In genomic region chr20:47306755-47307370, GRCh38 we compare ENCODE assay signal across 21 cellular contexts. TPM values are rescaled to one million over a fixed set of nuclear protein-coding genes. Genes with fewer than 3 reads are reported as not detected.
DNase-seq lines count a peak whose midpoint lies in the region; ATAC-seq, FAIRE-seq and TF ChIP-seq lines count a peak whose summit lies in the region.
"Had no signal": no experiment of that assay in that cellular context is flagged by ENCODE, and none has a peak within 500 bp of the region (broad histone marks: within the 10 kb centered on the region; RNA-seq: fewer than 3 reads in every experiment).

No MANE protein-coding gene starts in this region.

- H3K36me3 Mint-ChIP-seq in T-helper 2 cell treated with Interferon-gamma antibody and Interleukin-4, amounts not matched to agents 5 μg/mL and 100 μg/mL, for 36 hours (ENCODE audit: low read depth): peaks cover 48% of the 10 kb centered on the region
- H3K36me3 Mint-ChIP-seq in endodermal cell (ENCODE audit: low read depth) (peaks cover 51% of the 10 kb centered on the region), osteocyte (ENCODE audit: unreplicated experiment) (peaks cover 47% of the 10 kb centered on the region)

- H3K9me3 ChIP-seq in PC-9 (ENCODE audit: insufficient read depth, low read depth) (no peaks in the 10 kb centered on the region), endodermal cell (ENCODE audit: control insufficient read depth, low read length) (no peaks in the 10 kb centered on the region)
- H3K9me3 ChIP-seq: tibial artery had no signal

- H3K9me3 Mint-ChIP-seq in T-helper 2 cell treated with Interferon-gamma antibody and Interleukin-4, amounts not matched to agents 5 μg/mL and 100 μg/mL, for 36 hours: no peaks in the 10 kb centered on the region
- H3K9me3 Mint-ChIP-seq in endodermal cell (no peaks in the 10 kb centered on the region), osteocyte (ENCODE audit: unreplicated experiment) (no peaks in the 10 kb centered on the region)

- peaks cover 100% of the 10 kb centered on the region for H3K79me2 ChIP-seq in PC-9 (ENCODE audit: low read depth)

- peaks cover 63% of the 10 kb centered on the region for H3F3A ChIP-seq in PC-9 (ENCODE audit: insufficient read depth, low read depth)

- H3K36me3 ChIP-seq in PC-9 (ENCODE audit: low read depth): peaks cover 75% of the 10 kb centered on the region
- peaks cover 66% of the 10 kb centered on the region for H3K36me3 ChIP-seq in endodermal cell (ENCODE audit: control insufficient read depth, insufficient read depth, low read length)

- TF ChIP-seq CTCF in PC-9 (conservative IDR thresholded peaks at IDR 0.05): no peak
- TF ChIP-seq CTCF in endodermal cell (conservative IDR thresholded peaks at IDR 0.05): no peak
- no peak for TF ChIP-seq CTCF in osteocyte (IDR thresholded peaks at IDR 0.05)

- H3K27me3 Mint-ChIP-seq in T-helper 2 cell treated with Interferon-gamma antibody and Interleukin-4, amounts not matched to agents 5 μg/mL and 100 μg/mL, for 36 hours (ENCODE audit: low read depth): no peaks in the 10 kb centered on the region
- H3K27me3 Mint-ChIP-seq in endodermal cell (ENCODE audit: insufficient read depth) (no peaks in the 10 kb centered on the region), osteocyte (ENCODE audit: unreplicated experiment) (no peaks in the 10 kb centered on the region)

- intact Hi-C loops in PC-9 (cut with micrococcal nuclease; ENCODE audit: unreplicated experiment) (no loop called here), Right ventricle myocardium superior (cut with DNase I) (no loop called here)

- H4K20me1 ChIP-seq in PC-9 (ENCODE audit: insufficient read depth): peaks cover 5% of the 10 kb centered on the region

- POLR2A ChIA-PET in PC-9 (lab: Charles Lee; ENCODE audit: unreplicated experiment): no interaction called here

- TF ChIP-seq POLR2A in GM12892 (IDR thresholded peaks at IDR 0.05; ENCODE audit: low read depth, low read length): no peak

- CTCF ChIA-PET in PC-9 (lab: Charles Lee): interaction anchor here (0.6 kb wide), 1 partner anchor 22 kb away, joined by 9 read pairs; no protein-coding TSS in a partner anchor

- no peak overlapping the region for H3K9ac ChIP-seq in endodermal cell (ENCODE audit: extremely low read depth, low read length, poor library complexity, severe bottlenecking)
- H3K9ac ChIP-seq: KMS-11 had no signal

- no peak for DNase-seq in T-helper 2 cell treated with Interferon-gamma antibody and Interleukin-4, amounts not matched to agents 5 μg/mL and 100 μg/mL, for 36 hours (ENCODE audit: low spot score)
- DNase-seq in T-helper 2 cell (no peak), PC-9 (no peak), endodermal cell (no peak), osteocyte (ENCODE audit: extremely low spot score, unreplicated experiment) (no peak), GF-D8 (lab: John Stamatoyannopoulos, UW) (no peak), GM12892 (ENCODE audit: insufficient read length) (no peak), Right ventricle myocardium superior (no peak)
- DNase-seq: activated naive CD4-positive, alpha-beta T cell; brain microvascular endothelial cell; DND-41; kidney; NCI-H1092; occipital lobe; stimulated activated CD4-positive, alpha-beta T cell treated with anti-CD3 and anti-CD28 coated beads, Interleukin-4, amount 100 ng/mL, for 1 hour had no signal

- no peak for FAIRE-seq in GM12892 (lab: Jason Lieb, UNC)
- FAIRE-seq: A204.1, kidney had no signal

- H3K4me3 Mint-ChIP-seq in T-helper 2 cell treated with Interferon-gamma antibody and Interleukin-4, amounts not matched to agents 5 μg/mL and 100 μg/mL, for 36 hours: no peak overlapping the region
- H3K4me3 Mint-ChIP-seq in endodermal cell (no peak overlapping the region), osteocyte (ENCODE audit: unreplicated experiment) (no peak overlapping the region)

- BruUV-seq in PC-9 (replicated peaks; lab: Mats Ljungman, UMichigan): no TSS peak

- H3K9me2 ChIP-seq in PC-9 (ENCODE audit: insufficient read depth): no peaks in the 10 kb centered on the region

- H3K27ac ChIP-seq in PC-9 (peak overlapping the region; percentile 8; the same call in 1 of the 2 replicates), endodermal cell (ENCODE audit: low read depth, low read length) (no peak overlapping the region)
- H3K27ac ChIP-seq: brain microvascular endothelial cell, C4-2B, HL-60, KMS-11, tibial artery had no signal

- no peaks in the 10 kb centered on the region for H3K27me3 ChIP-seq in PC-9 (ENCODE audit: insufficient read depth, low read depth)
- no peaks in the 10 kb centered on the region for H3K27me3 ChIP-seq in endodermal cell (ENCODE audit: control insufficient read depth, insufficient read depth, low read length, poor library complexity, severe bottlenecking)
- H3K27me3 ChIP-seq: brain microvascular endothelial cell, tibial artery had no signal

- no peak overlapping the region for H2AFZ ChIP-seq in PC-9

- H3K4me3 ChIP-seq in PC-9: no peak overlapping the region
- H3K4me3 ChIP-seq in endodermal cell (ENCODE audit: low read length): no peak overlapping the region
- H3K4me3 ChIP-seq: tibial artery had no signal

- 85 to 87% methylated on average over 4 to 5 of the region's 7 CpGs for WGBS in endodermal cell (ENCODE audit: insufficient coverage in 1 of 2, insufficient read length in 1 of 2), 2 experiments

- H3K4me2 ChIP-seq in PC-9: no peak overlapping the region
- H3K4me2 ChIP-seq: KMS-11 had no signal

- H3K27ac Mint-ChIP-seq in T-helper 2 cell treated with Interferon-gamma antibody and Interleukin-4, amounts not matched to agents 5 μg/mL and 100 μg/mL, for 36 hours: peak overlapping the region; percentile 62
- H3K27ac Mint-ChIP-seq in endodermal cell (peak overlapping the region; percentile 79), osteocyte (ENCODE audit: unreplicated experiment) (peak overlapping the region; percentile 48)

- no peak for ATAC-seq in Right ventricle myocardium superior (ENCODE audit: poor library complexity)
- ATAC-seq: SK-N-SH treated with all-trans-retinoic acid at 6 μM for 48 hours had no signal

- H3K4me1 Mint-ChIP-seq in T-helper 2 cell treated with Interferon-gamma antibody and Interleukin-4, amounts not matched to agents 5 μg/mL and 100 μg/mL, for 36 hours (ENCODE audit: low read depth): peaks cover 31% of the 10 kb centered on the region
- peaks cover 36% of the 10 kb centered on the region for H3K4me1 Mint-ChIP-seq in endodermal cell
- peaks cover 39% of the 10 kb centered on the region for H3K4me1 Mint-ChIP-seq in osteocyte (ENCODE audit: unreplicated experiment)

- H3K4me1 ChIP-seq in PC-9 (replicated peaks; ENCODE audit: insufficient read depth) (no peaks in the 10 kb centered on the region), endodermal cell (ENCODE audit: control insufficient read depth, insufficient read depth, low read length) (peaks cover 11% of the 10 kb centered on the region)

RNA-seq across cellular contexts. Expression of gene ZMYND8, which starts 49.6 kb away (rescaled TPM):
- 72.3 and 107 TPM in 2 replicates for total RNA-seq in PC-9 (2021)
- total RNA-seq in endodermal cell: 10 to 100 TPM; 85.0 to 99.9 TPM
- 47.1 TPM for polyA plus RNA-seq in endodermal cell (2013, experiment 1 of 2)
- 46.3 TPM for polyA plus RNA-seq in endodermal cell (2013, experiment 2 of 2)
- 96.5 and 111 TPM in 2 replicates for total RNA-seq in osteocyte
- polyA plus RNA-seq in GM12892 (2012; ENCODE audit: missing spikeins): 20.2 TPM
- total RNA-seq in Right ventricle myocardium superior: 37.7 TPM
